In genomic region chr6:4128748-4129147, GRCh38 we compare ENCODE assay signal across 13 cellular contexts. TPM values are rescaled to one million over a fixed set of nuclear protein-coding genes. Genes with fewer than 3 reads are reported as not detected.
"Had no signal": no experiment of that assay in that cellular context is flagged by ENCODE, and none has a peak within 500 bp of the region (broad histone marks: within the 10 kb centered on the region; RNA-seq: fewer than 3 reads in every experiment).

No MANE protein-coding gene starts in this region.

- H3K9me3 ChIP-seq: tibial artery, vagina had no signal

- H3K27ac ChIP-seq: neural progenitor cell, parathyroid adenoma, skin epidermis, tibial artery, vagina had no signal

- H3K4me3 ChIP-seq: neural progenitor cell, skin epidermis, tibial artery, vagina had no signal

- DNase-seq: activated CD4-positive, alpha-beta T cell treated with anti-CD3 and anti-CD28 coated beads, Interleukin-2, amount 50 U/mL, for 48 hours; activated CD4-positive, CD25-positive, alpha-beta regulatory T cell treated with anti-CD3 and anti-CD28 coated beads, Interleukin-2, amount 50 U/mL, for 72 hours; activated CD8-positive, alpha-beta memory T cell treated with anti-CD3 and anti-CD28 coated beads, Interleukin-2, amount 10 ng/mL, durations not matched to agents 7 days and 5 days; activated effector memory CD4-positive, alpha-beta T cell treated with anti-CD3 and anti-CD28 coated beads, Interleukin-2, amount 50 U/mL, for 16 hours; activated naive CD8-positive, alpha-beta T cell treated with anti-CD3 and anti-CD28 coated beads for 36 hours; activated T-cell treated with anti-CD3 and anti-CD28 coated beads, Interleukin-2, amount 50 U/mL, for 4 hours; aorta; hypothalamus; tibial artery had no signal

- ATAC-seq: activated CD8-positive, alpha-beta memory T cell treated with anti-CD3 and anti-CD28 coated beads, Interleukin-2, amount 10 ng/mL, durations not matched to agents 7 days and 5 days; activated T-cell treated with anti-CD3 and anti-CD28 coated beads, Interleukin-2, amount 50 U/mL, for 4 hours had no signal

- H3K27me3 ChIP-seq: neural progenitor cell, tibial artery, vagina had no signal

- H3K4me1 ChIP-seq: parathyroid adenoma had no signal

RNA-seq across cellular contexts. Expression of gene FAM217A, which starts 49.8 kb away (rescaled TPM):
- polyA plus RNA-seq: aorta had no signal
